ENCODE assay signal across 27 cellular contexts in the genomic region with DNA sequence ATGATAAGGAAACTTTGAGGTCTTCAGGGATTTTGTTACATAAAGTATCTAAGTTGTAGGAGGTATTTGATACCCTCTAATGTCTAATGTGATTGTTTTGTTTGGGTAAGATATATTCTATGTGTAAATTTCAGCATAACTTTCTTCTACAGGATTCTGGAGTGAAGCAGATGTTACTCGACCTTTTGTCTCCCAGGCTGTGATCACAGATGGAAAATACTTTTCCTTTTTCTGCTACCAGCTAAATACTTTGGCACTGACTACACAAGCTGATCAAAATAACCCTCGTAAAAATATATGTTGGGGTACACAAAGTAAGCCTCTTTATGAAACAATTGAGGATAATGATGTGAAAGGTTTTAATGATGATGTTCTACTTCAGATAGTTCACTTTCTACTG.
"Had no signal": no experiment of that assay in that cellular context is flagged by ENCODE, and none has a peak within 500 bp of the region (broad histone marks: within the 10 kb centered on the region; RNA-seq: fewer than 3 reads in every experiment).

No MANE protein-coding gene starts in this region.

- H3K9me3 Mint-ChIP-seq: activated B cell treated with CpG ODN at 0.5 μM for 24 hours; activated naive CD4-positive, alpha-beta T cell treated with anti-CD3 and anti-CD28 coated beads, Interleukin-2, amount 50 U/mL, for 24 hours; activated naive CD8-positive, alpha-beta T cell treated with anti-CD3 and anti-CD28 coated beads, Interleukin-2, amount 10 ng/mL, durations not matched to agents 7 days and 5 days; activated T-helper 2 cell treated with anti-CD3 and anti-CD28 coated beads, Interferon-gamma antibody, Interleukin-2, Interleukin-4, amounts not matched to agents 10 μg/mL and 5 μg/mL and 100 μg/mL, durations not matched to agents 14 hours and 24 hours and 36 hours; T-cell had no signal

- H3K9ac ChIP-seq: SK-N-SH had no signal

- H3K4me2 ChIP-seq: SK-N-SH had no signal

- H3K9me3 ChIP-seq: ascending aorta, SJSA1, SK-N-SH had no signal

- DNase-seq: activated B cell treated with CpG ODN at 0.5 μM for 24 hours; activated CD4-positive, alpha-beta T cell treated with anti-CD3 and anti-CD28 coated beads for 48 hours; activated CD4-positive, alpha-beta T cell treated with anti-CD3 and anti-CD28 coated beads, Interleukin-2, amount 50 U/mL, for 4 hours; activated CD4-positive, CD25-positive, alpha-beta regulatory T cell treated with anti-CD3 and anti-CD28 coated beads, Interleukin-2, amount 50 U/mL, for 72 hours; activated CD8-positive, alpha-beta T cell treated with anti-CD3 and anti-CD28 coated beads, Interleukin-2, amount 10 ng/mL, durations not matched to agents 7 days and 5 days; activated gamma-delta T cell; activated naive CD4-positive, alpha-beta T cell treated with Interleukin-2 at 50 U/mL for 16 hours; activated naive CD8-positive, alpha-beta T cell treated with anti-CD3 and anti-CD28 coated beads, Interleukin-2, amount 10 ng/mL, durations not matched to agents 7 days and 5 days; amygdala; NCI-H1105; NCI-H1436; NCI-H1694; NCI-H1930; NCI-H2081 treated with DMSO at 0.1 percent for 48 hours; NCI-H226; NCI-H524 treated with DMSO at 0.1 percent for 48 hours; SHP77; SK-N-SH; T-cell; T-helper 2 cell; T-helper 9 cell had no signal

- H3K4me3 Mint-ChIP-seq: activated B cell treated with CpG ODN at 0.5 μM for 24 hours; activated CD8-positive, alpha-beta T cell treated with anti-CD3 and anti-CD28 coated beads, Interleukin-2, amount 10 ng/mL, durations not matched to agents 7 days and 5 days; activated naive CD4-positive, alpha-beta T cell treated with anti-CD3 and anti-CD28 coated beads, Interleukin-2, amount 50 U/mL, for 24 hours; activated naive CD8-positive, alpha-beta T cell treated with anti-CD3 and anti-CD28 coated beads, Interleukin-2, amount 10 ng/mL, durations not matched to agents 7 days and 5 days; T-cell had no signal

- H3K27me3 Mint-ChIP-seq: activated B cell treated with CpG ODN at 0.5 μM for 24 hours; activated naive CD4-positive, alpha-beta T cell treated with anti-CD3 and anti-CD28 coated beads, Interleukin-2, amount 50 U/mL, for 24 hours; activated naive CD8-positive, alpha-beta T cell treated with anti-CD3 and anti-CD28 coated beads, Interleukin-2, amount 10 ng/mL, durations not matched to agents 7 days and 5 days; T-cell had no signal

- H3K27ac Mint-ChIP-seq: activated B cell treated with CpG ODN at 0.5 μM for 24 hours; activated naive CD4-positive, alpha-beta T cell treated with anti-CD3 and anti-CD28 coated beads, Interleukin-2, amount 50 U/mL, for 24 hours; activated T-helper 2 cell treated with anti-CD3 and anti-CD28 coated beads, Interferon-gamma antibody, Interleukin-2, Interleukin-4, amounts not matched to agents 10 μg/mL and 5 μg/mL and 100 μg/mL, durations not matched to agents 14 hours and 24 hours and 36 hours; T-cell had no signal

- H3K4me3 ChIP-seq: ascending aorta, K562, SJSA1 had no signal

- ATAC-seq: activated CD8-positive, alpha-beta T cell treated with anti-CD3 and anti-CD28 coated beads, Interleukin-2, amount 10 ng/mL, durations not matched to agents 7 days and 5 days; K562; Panc1; T-cell had no signal

- H3K9me2 ChIP-seq: SK-N-SH had no signal

- H3K27me3 ChIP-seq: ascending aorta, SJSA1 had no signal
